8 cellular contexts compared by ENCODE assay signal in genomic region chr2:241609859-241610793, GRCh38. TPM values are rescaled to one million over a fixed set of nuclear protein-coding genes. Genes with fewer than 3 reads are reported as not detected.
DNase-seq lines count a peak whose midpoint lies in the region; ATAC-seq and TF ChIP-seq lines count a peak whose summit lies in the region.

No MANE protein-coding gene starts in this region.

- POLR2A ChIA-PET in HCT116 (lab: Charles Lee): no interaction called here

- H3K9me3 ChIP-seq in HCT116 (ENCODE audit: control insufficient read depth in 1 of 2, insufficient read depth in 1 of 2, low read depth in 1 of 2, low read length in 2 of 2): no peaks in the 10 kb centered on the region

- TF ChIP-seq POLR2A in HCT116 (IDR thresholded peaks at IDR 0.05; ENCODE audit: borderline replicate concordance, extremely low read depth, insufficient read depth, insufficient read length): no peak

- H2AFZ ChIP-seq in HCT116 (ENCODE audit: low read depth, low read length, poor library complexity, severe bottlenecking): no peak overlapping the region

- H3K4me2 ChIP-seq in HCT116 (ENCODE audit: low read length): no peak overlapping the region

- H4K20me1 ChIP-seq in HCT116 (ENCODE audit: insufficient read depth): no peaks in the 10 kb centered on the region

- peaks cover 0 to 11% of the 10 kb centered on the region in 2 experiments; a peak in 2 of 4 replicates for H3K36me3 ChIP-seq in HCT116 (ENCODE audit: control insufficient read depth in 1 of 2, insufficient read depth in 2 of 2, low read length in 2 of 2)
- H3K36me3 ChIP-seq in kidney epithelial cell (ENCODE audit: control insufficient read depth, insufficient read depth, low read length): no peaks in the 10 kb centered on the region

- DNase-seq in GM04504 (ENCODE audit: low read depth) (peak; percentile 54), HCT116 (ENCODE audit: low read depth, low spot score) (no peak), NAMALWA (ENCODE audit: low spot score) (peak; percentile 88), cerebellar cortex (ENCODE audit: low spot score) (peak; percentile 57), kidney epithelial cell (ENCODE audit: low read depth) (peak; percentile 51), DMS 273 (lab: John Stamatoyannopoulos, UW; ENCODE audit: unreplicated experiment) (no peak)
- DNase-seq in stimulated activated CD4-positive, alpha-beta T cell treated with anti-CD3 and anti-CD28 coated beads, Interleukin-15, amount 100 ng/mL, for 24 hours: peak; percentile 93

- H3K27me3 ChIP-seq in HCT116 (ENCODE audit: insufficient read depth, low read length): no peaks in the 10 kb centered on the region
- no peaks in the 10 kb centered on the region for H3K27me3 ChIP-seq in kidney epithelial cell (ENCODE audit: control insufficient read depth, insufficient read depth, low read length)

- no peak overlapping the region for H3K4me3 ChIP-seq in HCT116 (replicated peaks in 1 of 2; ENCODE audit: low read depth in 1 of 2, low read length in 2 of 2)
- peak overlapping the region; percentile 49 for H3K4me3 ChIP-seq in kidney epithelial cell (ENCODE audit: low read depth, low read length)

- H3K79me2 ChIP-seq in HCT116 (ENCODE audit: insufficient read depth, low read length): peaks cover 61% of the 10 kb centered on the region

- H3K9ac ChIP-seq in HCT116 (ENCODE audit: low read length): no peak overlapping the region

- no peak for TF ChIP-seq RAD21 in HCT116 (IDR thresholded peaks at IDR 0.05; ENCODE audit: low read depth)

- no peak overlapping the region for H3K27ac ChIP-seq in HCT116 (ENCODE audit: low read depth, low read length)

- ATAC-seq in HCT116: peak; percentile 84
- peak; percentile 99 to 100 for ATAC-seq in activated CD4-positive, CD25-positive, alpha-beta regulatory T cell treated with anti-CD3 and anti-CD28 coated beads, Interleukin-2, amount 50 U/mL, for 24 hours

- RAD21 ChIA-PET in HCT116 (lab: Charles Lee; ENCODE audit: low non-redundant PET in 1 of 2, low total read pairs in 2 of 2, uncharacterized antibody in 2 of 2, unreplicated experiment in 2 of 2): no interaction called here

- TF ChIP-seq CTCF in HCT116 (IDR thresholded peaks at IDR 0.05 in 2 of 3, conservative IDR thresholded peaks at IDR 0.05 in 1 of 3; ENCODE audit: borderline replicate concordance in 1 of 3, insufficient read depth in 1 of 3, low read depth in 2 of 3, low read length in 2 of 3) (no peak), kidney epithelial cell (IDR thresholded peaks at IDR 0.05; ENCODE audit: insufficient read depth, low read length, poor library complexity, severe bottlenecking) (peak; percentile 33)

- H3K4me1 ChIP-seq in HCT116 (ENCODE audit: control insufficient read depth in 1 of 2, insufficient read depth in 2 of 2, low read length in 2 of 2): peaks cover 0 to 3% of the 10 kb centered on the region in 2 experiments; a peak in 1 of 4 replicates

- intact Hi-C loops in HCT116 (cut with micrococcal nuclease): no loop called here

- no TSS peak for BruUV-seq in HCT116 (replicated peaks; lab: Mats Ljungman, UMichigan)

- H3K9me2 ChIP-seq in HCT116 (ENCODE audit: insufficient read depth): no peaks in the 10 kb centered on the region

- CTCF ChIA-PET in HCT116 (lab: Charles Lee): no interaction called here

TF ChIP-seq in HCT116, 20 proteins besides CTCF, POLR2A, EP300 and RAD21:
- TF ChIP-seq SIN3A (IDR thresholded peaks at IDR 0.05; ENCODE audit: low read depth): no peak
- no peak for TF ChIP-seq EGR1 (IDR thresholded peaks at IDR 0.05; ENCODE audit: low read depth)
- no peak for TF ChIP-seq TCF7L2 (IDR thresholded peaks at IDR 0.05; ENCODE audit: borderline replicate concordance, extremely low read depth, insufficient read depth, insufficient read length)
- TF ChIP-seq ELF1 (IDR thresholded peaks at IDR 0.05; ENCODE audit: borderline replicate concordance, low read depth): no peak
- no peak for TF ChIP-seq YY1 (IDR thresholded peaks at IDR 0.05; ENCODE audit: extremely low read depth, insufficient replicate concordance, low read depth, low read length)
TF ChIP-seq in HCT116: peak in this region for 0.

RNA-seq across cellular contexts. Expression of gene THAP4, which starts 26.8 kb away (rescaled TPM):
- total RNA-seq in HCT116 (2021; ENCODE audit: unreplicated experiment) (71.2 TPM), kidney epithelial cell (43.3 and 51.7 TPM in 2 replicates)
- 99.6 and 107 TPM in 2 replicates for polyA plus RNA-seq in HCT116 (2012)

RNA-seq across cellular contexts. Expression of gene ATG4B, which starts 27.4 kb away (rescaled TPM):
- total RNA-seq in HCT116 (2021; ENCODE audit: unreplicated experiment) (87.4 TPM), kidney epithelial cell (62.6 and 120 TPM in 2 replicates)
- polyA plus RNA-seq in HCT116 (2012): 85.0 and 104 TPM in 2 replicates

RNA-seq across cellular contexts. Expression of gene BOK, which starts 51.6 kb away (rescaled TPM):
- total RNA-seq in HCT116 (2021; ENCODE audit: unreplicated experiment) (41.5 TPM), kidney epithelial cell (86.8 and 93.7 TPM in 2 replicates)
- polyA plus RNA-seq in HCT116 (2012): 22.5 and 24.3 TPM in 2 replicates

Comparison
In these comparisons a context has a peak if more than half of its experiments do, and no peak if none do; other contexts are left out.
1. DNase-seq: peak in GM04504 (single experiment), NAMALWA (single experiment), cerebellar cortex (single experiment), kidney epithelial cell (single experiment) and stimulated activated CD4-positive, alpha-beta T cell treated with anti-CD3 and anti-CD28 coated beads, Interleukin-15, amount 100 ng/mL, for 24 hours (single experiment); none in HCT116 (single experiment) and DMS 273 (single experiment).